Comparison of ENCODE assay signal across 15 cellular contexts in genomic region chr3:69097407-69098086, GRCh38. TPM values are rescaled to one million over a fixed set of nuclear protein-coding genes. Genes with fewer than 3 reads are reported as not detected.
A peak's percentile ranks its signal among the peaks of the same experiment; 100 is the strongest.
DNase-seq lines count a peak whose midpoint lies in the region; ATAC-seq and TF ChIP-seq lines count a peak whose summit lies in the region.
"Had no signal": no experiment of that assay in that cellular context is flagged by ENCODE, and none has a peak within 500 bp of the region (broad histone marks: within the 10 kb centered on the region; RNA-seq: fewer than 3 reads in every experiment).

No MANE protein-coding gene starts in this region.

- H3K27ac ChIP-seq in skeletal muscle tissue (ENCODE audit: low read depth, low read length) (peak overlapping the region; percentile 82), thyroid gland (no peak overlapping the region)
- H3K27ac ChIP-seq: A549, hepatocyte, neutrophil had no signal

- no peak for TF ChIP-seq CTCF in WTC11 (IDR thresholded peaks at IDR 0.05)
- no peak for TF ChIP-seq CTCF in thyroid gland (IDR thresholded peaks at IDR 0.05)

- H3K9ac ChIP-seq in skeletal muscle tissue (ENCODE audit: low read depth in 1 of 3, low read length in 3 of 3) = peak overlapping the region in 1 of 3 donors; percentile 47

- TF ChIP-seq POLR2A in thyroid gland (IDR thresholded peaks at IDR 0.05) = no peak

- H3K9me3 Mint-ChIP-seq in activated CD4-positive, alpha-beta T cell treated with anti-CD3 and anti-CD28 coated beads, Interleukin-2, amount 10 ng/mL, durations not matched to agents 7 days and 5 days = no peaks in the 10 kb centered on the region
- H3K9me3 Mint-ChIP-seq in WTC11 = no peaks in the 10 kb centered on the region
- no peaks in the 10 kb centered on the region for H3K9me3 Mint-ChIP-seq in effector memory CD8-positive, alpha-beta T cell

- H3K4me1 ChIP-seq in skeletal muscle tissue (ENCODE audit: control insufficient read depth in 3 of 3, insufficient read depth in 3 of 3, low read length in 3 of 3) (peaks cover 34 to 47% (median 45%) of the 10 kb centered on the region in 3 donors), thyroid gland (peaks cover 23 to 39% of the 10 kb centered on the region in 2 donors)
- H3K4me1 ChIP-seq: A549 had no signal

- peak overlapping the region; percentile 61 for H3K27ac Mint-ChIP-seq in activated CD4-positive, alpha-beta T cell treated with anti-CD3 and anti-CD28 coated beads, Interleukin-2, amount 10 ng/mL, durations not matched to agents 7 days and 5 days
- no peak overlapping the region for H3K27ac Mint-ChIP-seq in WTC11
- H3K27ac Mint-ChIP-seq in effector memory CD8-positive, alpha-beta T cell = peak overlapping the region; percentile 96 to 99

- no peak for ATAC-seq in WTC11
- no peak for ATAC-seq in effector memory CD8-positive, alpha-beta T cell (replicated peaks)
- ATAC-seq: A549 had no signal

- peaks cover 73% of the 10 kb centered on the region for H3K36me3 Mint-ChIP-seq in activated CD4-positive, alpha-beta T cell treated with anti-CD3 and anti-CD28 coated beads, Interleukin-2, amount 10 ng/mL, durations not matched to agents 7 days and 5 days (ENCODE audit: low read depth)
- peaks cover 7% of the 10 kb centered on the region for H3K36me3 Mint-ChIP-seq in WTC11
- H3K36me3 Mint-ChIP-seq in effector memory CD8-positive, alpha-beta T cell (ENCODE audit: insufficient read depth) = peaks cover 58% of the 10 kb centered on the region

- CTCF ChIA-PET in activated CD4-positive, alpha-beta T cell treated with anti-CD3 and anti-CD28 coated beads, Interleukin-2, amount 10 ng/mL, durations not matched to agents 7 days and 5 days (lab: Charles Lee) = interaction anchor here (0.8 to 1.3 kb wide), 2 partner anchors 12 to 13 kb away, joined by 3 read pairs; partner anchors contain the start of gene ARL6IP5
- CTCF ChIA-PET in WTC11 (lab: Charles Lee) = interaction anchor here (0.7 to 1.1 kb wide), 2 partner anchors 24 to 1847 kb away, joined by 3 read pairs; no protein-coding TSS in a partner anchor

- H3K4me3 ChIP-seq in skeletal muscle tissue (ENCODE audit: low read length in 3 of 3) = no peak overlapping the region
- H3K4me3 ChIP-seq in thyroid gland (replicated peaks in 1 of 3) = no peak overlapping the region
- H3K4me3 ChIP-seq: A549, hepatocyte had no signal

- H3K27me3 ChIP-seq in skeletal muscle tissue (ENCODE audit: control insufficient read depth in 3 of 3, insufficient read depth in 3 of 3, low read length in 3 of 3) (no peaks in the 10 kb centered on the region), thyroid gland (no peaks in the 10 kb centered on the region)
- H3K27me3 ChIP-seq: hepatocyte, neutrophil had no signal

- POLR2A ChIA-PET in activated CD4-positive, alpha-beta T cell treated with anti-CD3 and anti-CD28 coated beads, Interleukin-2, amount 10 ng/mL, durations not matched to agents 7 days and 5 days (lab: Charles Lee) = no interaction called here
- POLR2A ChIA-PET in WTC11 (lab: Charles Lee) = no interaction called here

- H3K27me3 Mint-ChIP-seq in activated CD4-positive, alpha-beta T cell treated with anti-CD3 and anti-CD28 coated beads, Interleukin-2, amount 10 ng/mL, durations not matched to agents 7 days and 5 days = no peaks in the 10 kb centered on the region
- no peaks in the 10 kb centered on the region for H3K27me3 Mint-ChIP-seq in WTC11 (ENCODE audit: low read depth)
- H3K27me3 Mint-ChIP-seq in effector memory CD8-positive, alpha-beta T cell = no peaks in the 10 kb centered on the region

- no peak overlapping the region for H3K4me3 Mint-ChIP-seq in activated CD4-positive, alpha-beta T cell treated with anti-CD3 and anti-CD28 coated beads, Interleukin-2, amount 10 ng/mL, durations not matched to agents 7 days and 5 days
- no peak overlapping the region for H3K4me3 Mint-ChIP-seq in WTC11
- H3K4me3 Mint-ChIP-seq in effector memory CD8-positive, alpha-beta T cell = peak overlapping the region; percentile 24 to 52

- WGBS in thyroid gland, 2 donors = 96 to 97% methylated on average over 9 of the region's 9 CpGs

- DNase-seq in activated CD4-positive, alpha-beta T cell treated with anti-CD3 and anti-CD28 coated beads, Interleukin-2, amount 10 ng/mL, durations not matched to agents 7 days and 5 days = no peak
- DNase-seq in activated CD4-positive, alpha-beta T cell treated with anti-CD3 and anti-CD28 coated beads, Interleukin-2, amount 50 U/mL, for 1 hour = no peak
- DNase-seq in WTC11 (ENCODE audit: low spot score) = no peak
- no peak for DNase-seq in effector memory CD8-positive, alpha-beta T cell
- DNase-seq in NCI-H1105 (lab: John Stamatoyannopoulos, UW) = no peak
- no peak for DNase-seq in NCI-H2227 (lab: John Stamatoyannopoulos, UW; ENCODE audit: unreplicated experiment)
- no peak for DNase-seq in thyroid gland
- DNase-seq: H7, SHP77 treated with DMSO at 0.1 percent for 48 hours had no signal

- H3K9me3 ChIP-seq in skeletal muscle tissue (ENCODE audit: control insufficient read depth in 3 of 3, low read length in 3 of 3) (no peaks in the 10 kb centered on the region), thyroid gland (no peaks in the 10 kb centered on the region)
- H3K9me3 ChIP-seq: A549, neutrophil had no signal

- intact Hi-C loops in thyroid gland (cut with DNase I) = no loop called here

- peaks cover 65% of the 10 kb centered on the region for H3K4me1 Mint-ChIP-seq in activated CD4-positive, alpha-beta T cell treated with anti-CD3 and anti-CD28 coated beads, Interleukin-2, amount 10 ng/mL, durations not matched to agents 7 days and 5 days
- peaks cover 33% of the 10 kb centered on the region for H3K4me1 Mint-ChIP-seq in WTC11
- H3K4me1 Mint-ChIP-seq in effector memory CD8-positive, alpha-beta T cell (ENCODE audit: low read depth in 2 of 2) = peaks cover 57 to 69% of the 10 kb centered on the region in 2 donors

- H3K36me3 ChIP-seq in skeletal muscle tissue (ENCODE audit: control insufficient read depth in 3 of 3, insufficient read depth in 3 of 3, low read length in 3 of 3) = peaks cover 10 to 16% (median 12%) of the 10 kb centered on the region in 3 donors
- H3K36me3 ChIP-seq in thyroid gland = peaks cover 0 to 8% of the 10 kb centered on the region in 2 donors

TF ChIP-seq in WTC11, 78 proteins besides CTCF, POLR2A, EP300 and RAD21 (continues in another document):
- TF ChIP-seq SMAD3 (CRISPR knock-in tag; IDR thresholded peaks at IDR 0.05; ENCODE audit: borderline replicate concordance) = no peak
- no peak for TF ChIP-seq ZNF512 (CRISPR knock-in tag; IDR thresholded peaks at IDR 0.05; ENCODE audit: borderline replicate concordance)
- TF ChIP-seq PRDM15 (CRISPR knock-in tag; IDR thresholded peaks at IDR 0.05) = peak; percentile 60

RNA-seq across cellular contexts. Expression of gene ARL6IP5, which starts 12.8 kb away (rescaled TPM):
- total RNA-seq in activated CD4-positive, alpha-beta T cell treated with anti-CD3 and anti-CD28 coated beads, Interleukin-2, amount 10 ng/mL, durations not matched to agents 7 days and 5 days = 100 to 1,000 TPM; 154 to 156 TPM
- 28.4 to 30.8 TPM (median 29.9 TPM) in 3 replicates for total RNA-seq in WTC11 (2021)
- 60.5 TPM for total RNA-seq in skeletal muscle tissue
- 100 to 1,000 TPM in 2 of 4 donors, 10 to 100 TPM in 2; 65.2 to 146 (median 98.2) TPM for total RNA-seq in thyroid gland

RNA-seq across cellular contexts. Expression of gene UBA3, which starts 17.4 kb away (rescaled TPM):
- 10 to 100 TPM; 81.1 to 88.9 TPM for total RNA-seq in activated CD4-positive, alpha-beta T cell treated with anti-CD3 and anti-CD28 coated beads, Interleukin-2, amount 10 ng/mL, durations not matched to agents 7 days and 5 days
- total RNA-seq in WTC11 (2021) = 69.6 to 75.9 TPM (median 75.0 TPM) in 3 replicates
- total RNA-seq in skeletal muscle tissue = 48.5 TPM
- 10 to 100 TPM; 57.4 to 77.9 (median 64.3) TPM for total RNA-seq in thyroid gland

RNA-seq across cellular contexts. Expression of gene LMOD3, which starts 24.8 kb away (rescaled TPM):
- total RNA-seq in activated CD4-positive, alpha-beta T cell treated with anti-CD3 and anti-CD28 coated beads, Interleukin-2, amount 10 ng/mL, durations not matched to agents 7 days and 5 days = not detected
- total RNA-seq in WTC11 (2021) (not detected in 3 replicates), skeletal muscle tissue (31.8 TPM), thyroid gland (under 1 TPM in 1 of 4 donors, not detected in 3; 0.21 TPM)
- total RNA-seq: epithelial cell of proximal tubule, H7, hepatocyte, liver had no signal

RNA-seq across cellular contexts. Expression of gene TMF1, which starts 45.4 kb away (rescaled TPM):
- total RNA-seq in activated CD4-positive, alpha-beta T cell treated with anti-CD3 and anti-CD28 coated beads, Interleukin-2, amount 10 ng/mL, durations not matched to agents 7 days and 5 days = 10 to 100 TPM; 43.0 to 43.5 TPM
- total RNA-seq in WTC11 (2021) = 18.8 to 23.9 TPM (median 20.6 TPM) in 3 replicates
- total RNA-seq in skeletal muscle tissue = 12.5 TPM
- 10 to 100 TPM; 44.3 to 53.2 (median 50.3) TPM for total RNA-seq in thyroid gland

Comparison
In these comparisons a context has a peak if more than half of its experiments do, and no peak if none do; other contexts are left out.
1. H3K4me3 Mint-ChIP-seq: peak in effector memory CD8-positive, alpha-beta T cell (2 of 2); none in activated CD4-positive, alpha-beta T cell treated with anti-CD3 and anti-CD28 coated beads, Interleukin-2, amount 10 ng/mL, durations not matched to agents 7 days and 5 days (single experiment) and WTC11 (single experiment).
2. RNA of gene LMOD3, which starts 24.8 kb away (total RNA-seq): 31.8 TPM in skeletal muscle tissue (single experiment); not detected in activated CD4-positive, alpha-beta T cell treated with anti-CD3 and anti-CD28 coated beads, Interleukin-2, amount 10 ng/mL, durations not matched to agents 7 days and 5 days, not detected in WTC11 and 0.21 TPM in thyroid gland; every median in the first group is over 10 times any median in the second.